ENCODE assay signal across 1 cellular context in the genomic region with DNA sequence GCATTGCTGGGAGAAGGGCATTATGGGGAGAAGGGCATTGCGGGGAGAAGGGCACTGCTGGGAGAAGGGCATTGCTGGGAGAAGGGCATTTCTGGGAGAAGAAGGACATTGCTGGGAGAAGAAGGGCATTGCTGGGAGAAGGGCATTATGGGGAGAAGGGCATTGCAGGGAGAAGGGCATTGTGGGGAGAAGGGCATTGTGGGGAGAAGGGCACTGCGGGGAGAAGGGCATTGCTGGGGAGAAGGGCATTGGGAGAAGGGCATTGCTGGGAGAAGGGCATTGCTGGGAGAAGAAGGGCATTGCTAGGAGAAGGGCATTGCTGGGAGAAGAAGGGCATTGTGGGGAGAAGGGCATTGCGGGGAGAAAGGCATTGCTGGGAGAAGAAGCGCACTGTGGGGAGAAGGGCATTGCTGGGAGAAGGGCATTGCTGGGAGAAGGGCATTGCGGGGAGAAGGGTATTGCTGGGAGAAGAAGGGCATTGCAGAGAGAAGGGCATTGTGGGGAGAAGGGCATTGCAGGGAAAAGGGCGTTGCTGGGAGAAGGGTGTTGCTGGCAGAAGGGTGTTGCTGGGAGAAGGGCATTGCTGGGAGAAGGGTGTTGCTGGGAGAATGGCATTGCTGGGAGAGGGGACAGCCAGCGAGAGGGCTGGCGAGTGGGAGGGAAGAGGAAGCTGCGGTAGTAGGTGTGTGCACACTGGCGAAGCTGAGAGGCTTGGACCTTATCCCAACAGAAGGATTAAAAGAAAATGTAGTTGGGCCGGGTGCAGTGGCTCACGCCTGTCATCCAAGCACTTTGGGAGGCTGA.
A peak's percentile ranks its signal among the peaks of the same experiment; 100 is the strongest.
TF ChIP-seq lines count a peak whose summit lies in the region.

No MANE protein-coding gene starts in this region.

TF ChIP-seq in H1, 55 proteins besides CTCF, POLR2A, EP300 and RAD21:
- TF ChIP-seq MAFK (IDR thresholded peaks at IDR 0.05; ENCODE audit: low read depth, low read length) (no peak), POLR2AphosphoS5 (IDR thresholded peaks at IDR 0.05; ENCODE audit: low read depth, low read length) (peak; percentile 83; the same call in 1 of the 2 replicates), JUND (IDR thresholded peaks at IDR 0.05; ENCODE audit: low read length) (no peak), SIX5 (IDR thresholded peaks at IDR 0.05; ENCODE audit: low read depth, low read length) (0 out of 2 replicates have a peak, but pooled peaks have one; percentile 4)
